ENCODE assay signal across 8 cellular contexts in the genomic region with DNA sequence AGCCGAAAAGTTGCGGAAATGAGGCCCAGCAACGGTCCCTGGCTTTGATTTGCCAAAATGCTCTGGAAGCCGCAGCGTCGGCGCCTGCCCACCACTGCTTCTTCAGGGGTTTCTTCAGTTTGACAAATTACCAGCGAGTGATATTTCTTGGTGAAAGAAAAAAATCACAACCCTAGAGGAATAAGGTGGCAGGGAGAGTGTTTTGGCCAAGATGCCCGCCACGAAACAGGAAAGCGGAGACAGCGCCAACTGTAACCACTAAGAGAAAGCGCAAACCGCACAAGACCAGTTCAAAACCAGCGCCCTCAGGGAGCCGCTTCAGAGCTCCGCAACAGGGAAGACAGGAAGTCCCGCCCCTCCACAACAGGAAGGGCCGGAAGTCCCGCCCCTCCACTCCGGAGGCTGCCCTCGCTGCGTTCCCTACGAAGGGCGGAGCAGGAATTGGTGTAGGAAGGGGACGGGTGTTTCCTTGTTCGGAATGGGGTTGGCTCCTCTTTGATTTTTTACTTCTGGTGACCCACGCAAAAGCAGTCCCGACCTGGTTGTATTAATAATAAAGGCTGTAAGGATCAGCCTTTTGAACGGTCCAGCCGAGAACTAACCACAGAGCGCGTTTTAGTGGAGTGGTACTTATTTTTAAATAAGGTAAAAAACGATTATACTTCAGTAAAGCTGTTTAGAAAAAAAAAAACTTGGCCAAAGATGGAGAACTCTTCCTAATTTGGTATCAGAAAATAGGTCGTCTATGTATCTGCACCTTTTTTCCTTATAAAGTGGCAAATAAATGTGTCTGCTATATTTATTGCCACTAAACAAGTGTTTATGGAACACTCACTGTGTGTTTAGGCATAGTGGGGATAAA. TPM values are rescaled to one million over a fixed set of nuclear protein-coding genes. Genes with fewer than 3 reads are reported as not detected.
DNase-seq lines count a peak whose midpoint lies in the region; ATAC-seq and TF ChIP-seq lines count a peak whose summit lies in the region.

A gene with protein sequence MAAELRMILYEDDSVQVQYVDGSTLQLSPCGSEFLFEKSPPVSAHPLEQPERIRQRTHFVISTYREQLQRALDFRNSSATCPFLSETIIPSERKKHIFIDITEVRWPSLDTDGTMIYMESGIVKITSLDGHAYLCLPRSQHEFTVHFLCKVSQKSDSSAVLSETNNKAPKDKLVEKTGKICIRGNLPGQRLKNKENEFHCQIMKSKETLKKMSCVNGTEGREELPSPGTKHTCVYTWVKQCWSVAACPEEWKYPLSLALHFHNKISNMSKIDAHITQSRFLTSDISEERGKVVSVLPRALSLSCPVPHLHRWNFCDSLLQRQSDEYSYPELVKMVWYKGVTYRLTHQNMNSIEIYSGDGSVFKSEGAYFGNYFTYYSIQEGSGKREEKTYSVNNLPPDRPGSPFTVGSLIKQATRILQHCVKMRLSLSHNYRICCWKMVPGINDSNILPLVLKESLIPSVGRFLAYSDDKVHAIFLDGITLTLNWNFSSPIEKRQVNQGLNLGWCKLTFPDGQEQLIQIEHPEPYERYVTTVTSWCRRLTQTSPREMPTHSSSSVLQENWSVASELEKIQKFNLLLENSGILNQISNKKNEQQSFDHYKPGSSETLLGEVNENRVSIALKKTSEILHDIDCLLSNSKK (minus strand): TSS at position 333 of the 862 bp plus-strand sequence. CDS start 5,809 bp downstream, outside the sequence.

- H3K27me3 ChIP-seq in left ventricle myocardium inferior (ENCODE audit: low read depth): no peaks in the 10 kb centered on the region

- POLR2A ChIA-PET in T-cell (lab: Charles Lee): interaction anchor here (0.5 to 1.8 kb wide), 10 partner anchors 11 to 410 kb away, joined by 3 to 11 read pairs (median 4); a partner anchor contains a TSS

- peak within 1 kb of the TSS; percentile 88 for H3K4me3 ChIP-seq in left ventricle myocardium inferior

- no peaks in the 10 kb centered on the region for H3K36me3 ChIP-seq in left ventricle myocardium inferior

- peak; percentile 2 for TF ChIP-seq CTCF in GM13977 (IDR thresholded peaks at IDR 0.05; ENCODE audit: extremely low read depth, insufficient read depth, missing control alignments)
- no peak for TF ChIP-seq CTCF in left ventricle myocardium inferior (IDR thresholded peaks at IDR 0.05; ENCODE audit: borderline replicate concordance)
- TF ChIP-seq CTCF in progenitor cell of endocrine pancreas (IDR thresholded peaks at IDR 0.05; ENCODE audit: unreplicated experiment): no peak

- H3K4me1 ChIP-seq in left ventricle myocardium inferior: peaks cover 21% of the 10 kb centered on the region

- ATAC-seq in HG02870 (IDR thresholded peaks at IDR 0.05; ENCODE audit: unreplicated experiment) (peak; percentile 98), T-cell (replicated peaks in 1 of 4) (peak; percentile 95 to 98 (median 96))

- intact Hi-C loops in left ventricle myocardium inferior (cut with micrococcal nuclease): no loop called here

- H3K27me3 Mint-ChIP-seq in T-cell: no peaks in the 10 kb centered on the region
- no peaks in the 10 kb centered on the region for H3K27me3 Mint-ChIP-seq in progenitor cell of endocrine pancreas

- in situ Hi-C loops in GM13977 (cut with MboI; ENCODE audit: low pct_unique_long_range_greater_than_20kb, low sequenced_read_pairs, unreplicated experiment): no loop called here

- CTCF ChIA-PET in T-cell (lab: Charles Lee): interaction anchor here (0.5 to 2.2 kb wide), 9 partner anchors 25 to 463 kb away, joined by 3 to 19 read pairs (median 3); a partner anchor contains a TSS

- DNase-seq in GM13977 (ENCODE audit: low spot score): peak; percentile 96
- DNase-seq in NCI-H146 (lab: John Stamatoyannopoulos, UW): peak; percentile 97
- peak; percentile 76 to 95 (median 88) for DNase-seq in T-cell
- DNase-seq in amniotic stem cell (lab: John Stamatoyannopoulos, UW): peak; percentile 96
- peak; percentile 96 for DNase-seq in left ventricle myocardium inferior
- DNase-seq in progenitor cell of endocrine pancreas (ENCODE audit: low spot score, unreplicated experiment): peak; percentile 94
- DNase-seq in ureter (ENCODE audit: low spot score): peak; percentile 98

- H3K27ac ChIP-seq in left ventricle myocardium inferior (replicated peaks): peak within 1 kb of the TSS; percentile 92

- H3K36me3 Mint-ChIP-seq in T-cell (no peaks in the 10 kb centered on the region), progenitor cell of endocrine pancreas (ENCODE audit: insufficient read depth) (peaks cover 4% of the 10 kb centered on the region)

- H3K4me1 Mint-ChIP-seq in T-cell (peaks cover 34% of the 10 kb centered on the region in 3 donors), progenitor cell of endocrine pancreas (ENCODE audit: low read depth) (peaks cover 17% of the 10 kb centered on the region)

- H3K4me3 Mint-ChIP-seq in T-cell (peak within 1 kb of the TSS; percentile 92 to 94 (median 93)), progenitor cell of endocrine pancreas (ENCODE audit: low read depth) (peak within 1 kb of the TSS; percentile 85)

- H3K27ac Mint-ChIP-seq in T-cell: peak within 1 kb of the TSS; percentile 93 to 97
- H3K27ac Mint-ChIP-seq in progenitor cell of endocrine pancreas: peak within 1 kb of the TSS; percentile 97

- no peaks in the 10 kb centered on the region for H3K9me3 ChIP-seq in left ventricle myocardium inferior (replicated peaks)

- H3K9me3 Mint-ChIP-seq in T-cell: no peaks in the 10 kb centered on the region
- H3K9me3 Mint-ChIP-seq in progenitor cell of endocrine pancreas (ENCODE audit: low read depth): no peaks in the 10 kb centered on the region

RNA-seq across cellular contexts. Expression of the gene that starts here (rescaled TPM):
- 1 to 10 TPM; 1.0 to 4.2 (median 2.8) TPM for total RNA-seq in T-cell
- total RNA-seq in left ventricle myocardium inferior: 0.22 TPM
- 4.8 and 4.9 TPM in 2 replicates for total RNA-seq in progenitor cell of endocrine pancreas
- total RNA-seq in ureter: 3.2 TPM

Comparison
In these comparisons a context has a peak if more than half of its experiments do, and no peak if none do; other contexts are left out.
1. Peak in every context shown above with its lines: DNase-seq, ATAC-seq, H3K4me3 ChIP-seq and H3K27ac ChIP-seq.
2. Peak in DNase-seq, H3K4me3 ChIP-seq and H3K27ac ChIP-seq in left ventricle myocardium inferior; RNA of the gene not detected or under 1 TPM.